Comparison of ENCODE assay signal across 22 cellular contexts in genomic region chr3:61443886-61444285, GRCh38.
"Had no signal": no experiment of that assay in that cellular context is flagged by ENCODE, and none has a peak within 500 bp of the region (broad histone marks: within the 10 kb centered on the region; RNA-seq: fewer than 3 reads in every experiment).

No MANE protein-coding gene starts in this region.

- H3K27ac ChIP-seq: brain microvascular endothelial cell, cardiac muscle cell, colonic mucosa, SK-N-MC had no signal

- H3K27ac Mint-ChIP-seq: activated CD4-positive, alpha-beta memory T cell treated with anti-CD3 and anti-CD28 coated beads for 36 hours; activated CD4-positive, alpha-beta T cell treated with anti-CD3 and anti-CD28 coated beads, Interleukin-2, amount 10 ng/mL, durations not matched to agents 7 days and 5 days; activated naive CD4-positive, alpha-beta T cell treated with anti-CD3 and anti-CD28 coated beads, Interleukin-2, amount 10 ng/mL, durations not matched to agents 7 days and 5 days; activated naive CD8-positive, alpha-beta T cell treated with anti-CD3 and anti-CD28 coated beads for 36 hours; T-cell had no signal

- H3K4me3 ChIP-seq: cardiac muscle cell, colonic mucosa, SK-N-MC had no signal

- H3K9me3 Mint-ChIP-seq: activated CD4-positive, alpha-beta memory T cell treated with anti-CD3 and anti-CD28 coated beads for 36 hours; activated CD4-positive, alpha-beta T cell treated with anti-CD3 and anti-CD28 coated beads, Interleukin-2, amount 10 ng/mL, durations not matched to agents 7 days and 5 days; activated naive CD4-positive, alpha-beta T cell treated with anti-CD3 and anti-CD28 coated beads, Interleukin-2, amount 10 ng/mL, durations not matched to agents 7 days and 5 days; activated naive CD8-positive, alpha-beta T cell treated with anti-CD3 and anti-CD28 coated beads for 36 hours; activated T-cell treated with anti-CD3 and anti-CD28 coated beads, Interleukin-2, amount 50 U/mL, for 4 hours; T-cell had no signal

- H3K36me3 ChIP-seq: brain microvascular endothelial cell, cardiac muscle cell, colonic mucosa had no signal

- H3K4me3 Mint-ChIP-seq: activated CD4-positive, alpha-beta memory T cell treated with anti-CD3 and anti-CD28 coated beads for 36 hours; activated CD4-positive, alpha-beta T cell treated with anti-CD3 and anti-CD28 coated beads, Interleukin-2, amount 10 ng/mL, durations not matched to agents 7 days and 5 days; activated naive CD4-positive, alpha-beta T cell treated with anti-CD3 and anti-CD28 coated beads, Interleukin-2, amount 10 ng/mL, durations not matched to agents 7 days and 5 days; activated naive CD8-positive, alpha-beta T cell treated with anti-CD3 and anti-CD28 coated beads for 36 hours; activated T-cell treated with anti-CD3 and anti-CD28 coated beads, Interleukin-2, amount 50 U/mL, for 4 hours; T-cell had no signal

- FAIRE-seq: TTC549 had no signal

- H3K9me3 ChIP-seq: colonic mucosa had no signal

- H3K4me1 ChIP-seq: colonic mucosa had no signal

- DNase-seq: activated CD4-positive, alpha-beta memory T cell treated with anti-CD3 and anti-CD28 coated beads for 36 hours; activated CD4-positive, alpha-beta T cell treated with anti-CD3 and anti-CD28 coated beads, Interleukin-2, amount 10 ng/mL, durations not matched to agents 7 days and 5 days; activated CD4-positive, CD25-positive, alpha-beta regulatory T cell; activated CD8-positive, alpha-beta memory T cell treated with anti-CD3 and anti-CD28 coated beads for 24 hours; activated gamma-delta T cell treated with Interleukin-2 at 50 U/mL for 16 hours; activated naive CD4-positive, alpha-beta T cell treated with anti-CD3 and anti-CD28 coated beads, Interleukin-2, amount 10 ng/mL, durations not matched to agents 7 days and 5 days; activated naive CD8-positive, alpha-beta T cell treated with anti-CD3 and anti-CD28 coated beads for 36 hours; activated T-cell treated with anti-CD3 and anti-CD28 coated beads, Interleukin-2, amount 50 U/mL, for 4 hours; brain microvascular endothelial cell; colonic mucosa; Karpas-422; NCI-H1092; NCI-H187; NCI-H2081; NCI-H510A treated with DMSO at 0.1 percent for 48 hours; NCI-H69; T-cell; T-helper 2 cell; T1000 had no signal

- ATAC-seq: activated T-cell treated with anti-CD3 and anti-CD28 coated beads, Interleukin-2, amount 50 U/mL, for 4 hours; T-cell had no signal

- H3K27me3 Mint-ChIP-seq: activated CD4-positive, alpha-beta memory T cell treated with anti-CD3 and anti-CD28 coated beads for 36 hours; activated CD4-positive, alpha-beta T cell treated with anti-CD3 and anti-CD28 coated beads, Interleukin-2, amount 10 ng/mL, durations not matched to agents 7 days and 5 days; activated naive CD4-positive, alpha-beta T cell treated with anti-CD3 and anti-CD28 coated beads, Interleukin-2, amount 10 ng/mL, durations not matched to agents 7 days and 5 days; T-cell had no signal

- H3K27me3 ChIP-seq: brain microvascular endothelial cell, cardiac muscle cell, colonic mucosa had no signal

- H3K36me3 Mint-ChIP-seq: activated CD4-positive, alpha-beta memory T cell treated with anti-CD3 and anti-CD28 coated beads for 36 hours; activated naive CD4-positive, alpha-beta T cell treated with anti-CD3 and anti-CD28 coated beads, Interleukin-2, amount 10 ng/mL, durations not matched to agents 7 days and 5 days; activated naive CD8-positive, alpha-beta T cell treated with anti-CD3 and anti-CD28 coated beads for 36 hours; T-cell had no signal

- H3K4me1 Mint-ChIP-seq: activated CD4-positive, alpha-beta T cell treated with anti-CD3 and anti-CD28 coated beads, Interleukin-2, amount 10 ng/mL, durations not matched to agents 7 days and 5 days; activated naive CD4-positive, alpha-beta T cell treated with anti-CD3 and anti-CD28 coated beads, Interleukin-2, amount 10 ng/mL, durations not matched to agents 7 days and 5 days; activated naive CD8-positive, alpha-beta T cell treated with anti-CD3 and anti-CD28 coated beads for 36 hours; T-cell had no signal
